8 cellular contexts compared by ENCODE assay signal in the genomic region with DNA sequence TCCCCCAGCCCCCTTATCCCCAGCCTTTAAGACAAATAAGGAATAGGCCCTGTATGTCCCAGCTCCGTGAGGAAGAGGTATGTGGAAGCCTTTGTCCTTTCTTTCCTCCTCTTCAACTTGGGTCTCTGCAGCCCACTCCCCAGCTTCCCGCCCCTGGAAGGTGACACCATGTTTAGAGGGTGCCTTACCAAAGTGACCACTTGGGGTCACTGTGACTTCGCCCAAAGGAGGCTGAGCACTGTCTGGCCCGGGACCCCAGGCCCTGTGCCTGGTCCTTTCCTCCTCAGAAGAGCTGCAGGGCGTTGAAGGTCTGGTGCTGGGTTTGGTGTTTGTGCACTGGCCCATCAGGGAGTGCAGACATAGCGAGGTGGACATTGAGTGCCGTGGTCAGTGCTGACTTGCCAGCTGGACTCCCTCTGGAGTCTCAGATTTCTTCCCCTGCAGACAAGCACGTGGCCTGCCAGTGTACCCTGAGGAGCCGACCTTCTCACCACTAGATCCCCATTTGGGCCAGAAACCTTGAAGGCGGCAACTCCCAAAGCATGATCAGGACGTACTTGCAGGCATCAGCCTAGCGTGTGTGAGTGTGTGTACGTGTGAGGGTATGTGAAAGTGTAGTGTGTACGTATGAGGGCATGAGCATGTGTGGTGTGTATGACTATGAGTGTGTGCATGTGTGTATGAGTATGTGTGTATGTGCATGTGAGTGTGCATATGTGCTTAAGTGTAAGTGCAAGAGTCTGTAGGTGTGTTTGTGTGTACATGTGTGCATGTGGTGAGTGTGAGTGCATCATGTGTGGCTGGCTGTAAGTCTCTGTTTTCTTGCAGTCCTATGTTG.
A peak's percentile ranks its signal among the peaks of the same experiment; 100 is the strongest.
DNase-seq lines count a peak whose midpoint lies in the region; ATAC-seq, FAIRE-seq and TF ChIP-seq lines count a peak whose summit lies in the region.

No MANE protein-coding gene starts in this region.

- no peaks in the 10 kb centered on the region for H3K36me3 Mint-ChIP-seq in brain

- no peaks in the 10 kb centered on the region for H3K9me3 Mint-ChIP-seq in brain

- intact Hi-C loops in left colon (cut with DNase I, micrococcal nuclease), result no loop called here

- H3K4me3 Mint-ChIP-seq in brain, result no peak overlapping the region

- H3K27ac Mint-ChIP-seq in brain, result peak overlapping the region in 1 of 5 experiments; percentile 5

- peaks cover 4% of the 10 kb centered on the region for H3K27me3 Mint-ChIP-seq in brain

- peak; percentile 78 to 94 for TF ChIP-seq CTCF in brain (conservative IDR thresholded peaks at IDR 0.05)

- FAIRE-seq in urothelium cell line (lab: Jason Lieb, UNC), result no peak

- peak; percentile 62 for ATAC-seq in GM18511 (IDR thresholded peaks at IDR 0.05; ENCODE audit: unreplicated experiment)
- peak; percentile 43 for ATAC-seq in left colon
- ATAC-seq in GM21390 (IDR thresholded peaks at IDR 0.05; ENCODE audit: unreplicated experiment), result no peak

- H3K4me1 Mint-ChIP-seq in brain, result peaks cover 4% of the 10 kb centered on the region

- DNase-seq in COLO668 (lab: John Stamatoyannopoulos, UW; ENCODE audit: unreplicated experiment), result peak; percentile 46
- peak; percentile 21 for DNase-seq in NCI-H1694 treated with DMSO at 0.1 percent for 48 hours (lab: John Stamatoyannopoulos, UW)
- DNase-seq in left colon, result peak in 1 of 2 donors; percentile 16
- peak; percentile 40 for DNase-seq in urothelium cell line (ENCODE audit: low spot score)
- DNase-seq in dedifferentiated amniotic fluid mesenchymal stem cell (ENCODE audit: extremely low spot score), result no peak
